ENCODE assay signal across 23 cellular contexts in genomic region chr10:34697366-34698247, GRCh38.
A peak's percentile ranks its signal among the peaks of the same experiment; 100 is the strongest.
DNase-seq lines count a peak whose midpoint lies in the region; ATAC-seq, FAIRE-seq and TF ChIP-seq lines count a peak whose summit lies in the region.
"Had no signal": no experiment of that assay in that cellular context is flagged by ENCODE, and none has a peak within 500 bp of the region (broad histone marks: within the 10 kb centered on the region; RNA-seq: fewer than 3 reads in every experiment).

No MANE protein-coding gene starts in this region.

- no peak for DNase-seq in H9
- no peak for DNase-seq in RWPE1 (ENCODE audit: low spot score)
- DNase-seq in keratinocyte (ENCODE audit: low read depth, low spot score), result no peak
- no peak for DNase-seq in osteocyte (ENCODE audit: extremely low spot score, unreplicated experiment)
- no peak for DNase-seq in 8988T
- no peak for DNase-seq in GOT3 (lab: John Stamatoyannopoulos, UW)
- no peak for DNase-seq in omental fat pad (ENCODE audit: low spot score)
- DNase-seq: activated B cell treated with CpG ODN at 0.5 μM for 24 hours; activated CD4-positive, alpha-beta memory T cell treated with anti-CD3 and anti-CD28 coated beads for 36 hours; activated naive CD8-positive, alpha-beta T cell treated with anti-CD3 and anti-CD28 coated beads for 36 hours; CD8-positive, alpha-beta memory T cell; DMS79 treated with DMSO at 0.1 percent for 48 hours; GM23248; head of caudate nucleus; IMR-90; NCI-H1417 treated with DMSO at 0.1 percent for 48 hours; NCI-H510A treated with DMSO at 0.1 percent for 48 hours had no signal

- CTCF ChIA-PET in RWPE1 (lab: Yijun Ruan, JAX), result no interaction called here

- H3K4me1 ChIP-seq in H9 (ENCODE audit: insufficient read depth, low read length), result 0 out of 2 replicates have a peak, but pooled peaks cover 2% of the 10 kb centered on the region
- peaks cover 66% of the 10 kb centered on the region for H3K4me1 ChIP-seq in keratinocyte (ENCODE audit: control insufficient read depth, extremely low read depth, insufficient read depth, low read length)

- H4K20me1 ChIP-seq in H9 (ENCODE audit: control insufficient read depth, insufficient read depth, insufficient read length) (no peaks in the 10 kb centered on the region), keratinocyte (ENCODE audit: control insufficient read depth, extremely low read depth, insufficient read depth, low read length) (no peaks in the 10 kb centered on the region)

- no peaks in the 10 kb centered on the region for H3K27me3 ChIP-seq in H9 (ENCODE audit: insufficient read depth, low read length)
- H3K27me3 ChIP-seq in keratinocyte (ENCODE audit: control insufficient read depth, extremely low read depth, insufficient read depth, low read length), result no peaks in the 10 kb centered on the region
- H3K27me3 ChIP-seq: thyroid gland had no signal

- H3K4me2 ChIP-seq in H9 (ENCODE audit: insufficient read depth, insufficient read length, low read length), result no peak overlapping the region
- peak overlapping the region; percentile 41 for H3K4me2 ChIP-seq in keratinocyte (ENCODE audit: control insufficient read depth, extremely low read depth, insufficient read depth, low read depth, low read length)

- H2AFZ ChIP-seq in H9 (ENCODE audit: low read length), result no peak overlapping the region
- no peak overlapping the region for H2AFZ ChIP-seq in keratinocyte (ENCODE audit: control insufficient read depth, low read length)
- H2AFZ ChIP-seq: GM23248 had no signal

- no peak overlapping the region for H3K23ac ChIP-seq in H9 (ENCODE audit: insufficient read length, low read depth, low read length)

- no peak overlapping the region for H3K14ac ChIP-seq in H9 (ENCODE audit: insufficient read depth, low read length)

- no peak overlapping the region for H3T11ph ChIP-seq in H9 (ENCODE audit: low read length)

- no peak overlapping the region for H2BK12ac ChIP-seq in H9 (ENCODE audit: insufficient read length, low read depth, low read length)

- no peak overlapping the region for H3K4ac ChIP-seq in H9 (ENCODE audit: low read depth, low read length)

- H4K5ac ChIP-seq in H9 (ENCODE audit: insufficient read length, low read depth, low read length), result no peak overlapping the region

- H3K9me3 ChIP-seq in H9 (ENCODE audit: control insufficient read depth, low read depth, low read length) (no peaks in the 10 kb centered on the region), keratinocyte (ENCODE audit: control insufficient read depth, low read depth, low read length) (no peaks in the 10 kb centered on the region)
- H3K9me3 ChIP-seq: thyroid gland had no signal

- H3K9ac ChIP-seq in H9 (ENCODE audit: extremely low read depth, insufficient read length, low read length) (no peak overlapping the region), keratinocyte (ENCODE audit: control insufficient read depth, extremely low read depth, insufficient read depth, low read length) (no peak overlapping the region)
- H3K9ac ChIP-seq: GM23248 had no signal

- no peak for TF ChIP-seq CTCF in H9 (conservative IDR thresholded peaks at IDR 0.05)
- TF ChIP-seq CTCF in RWPE1 (conservative IDR thresholded peaks at IDR 0.05; ENCODE audit: low read depth), result no peak
- no peak for TF ChIP-seq CTCF in keratinocyte (optimal IDR thresholded peaks at IDR 0.05 in 1 of 3, IDR thresholded peaks at IDR 0.05 in 1 of 3, conservative IDR thresholded peaks at IDR 0.05 in 1 of 3; ENCODE audit: extremely low read depth in 1 of 3, insufficient read depth in 2 of 3, low read length in 3 of 3)
- no peak for TF ChIP-seq CTCF in osteocyte (IDR thresholded peaks at IDR 0.05)
- TF ChIP-seq CTCF in omental fat pad (IDR thresholded peaks at IDR 0.05), result no peak

- no peak overlapping the region for H3K18ac ChIP-seq in H9 (ENCODE audit: insufficient read length, low read depth, low read length)

- peaks cover 2 to 5% of the 10 kb centered on the region in 2 experiments for H3K36me3 ChIP-seq in keratinocyte (ENCODE audit: control insufficient read depth in 2 of 2, extremely low read depth in 1 of 2, insufficient read depth in 2 of 2, low read length in 2 of 2)
- H3K36me3 ChIP-seq: thyroid gland had no signal

- H3K9me3 Mint-ChIP-seq in H9 (no peaks in the 10 kb centered on the region), osteocyte (ENCODE audit: unreplicated experiment) (peaks cover 3% of the 10 kb centered on the region)
- H3K9me3 Mint-ChIP-seq: activated B cell treated with CpG ODN at 0.5 μM for 24 hours; activated CD4-positive, alpha-beta memory T cell treated with anti-CD3 and anti-CD28 coated beads for 36 hours; activated naive CD8-positive, alpha-beta T cell treated with anti-CD3 and anti-CD28 coated beads for 36 hours; CD8-positive, alpha-beta memory T cell; stimulated activated naive CD8-positive, alpha-beta T cell treated with anti-CD3 and anti-CD28 coated beads, Interleukin-15, Interleukin-2, amounts not matched to agents 100 ng/mL and 50 ng/mL, for 24 hours had no signal

- FAIRE-seq in keratinocyte (lab: Jason Lieb, UNC), result no peak
- FAIRE-seq: colon, GM12878 had no signal

- H3K23me2 ChIP-seq in H9 (ENCODE audit: insufficient read length, low read depth, low read length, poor library complexity, severe bottlenecking), result no peaks in the 10 kb centered on the region

- H3K56ac ChIP-seq in H9 (ENCODE audit: insufficient read length, low read depth, low read length), result no peak overlapping the region

- peaks cover 9% of the 10 kb centered on the region for H3K79me1 ChIP-seq in H9 (ENCODE audit: insufficient read depth, low read depth, low read length, poor library complexity, severe bottlenecking)

- peaks cover 4 to 20% (median 13%) of the 10 kb centered on the region in 3 experiments; a peak in 6 of 7 replicates for H3K36me3 Mint-ChIP-seq in H9 (ENCODE audit: insufficient read depth in 1 of 3, low read depth in 3 of 3)
- H3K36me3 Mint-ChIP-seq in osteocyte (ENCODE audit: unreplicated experiment), result peaks cover 2% of the 10 kb centered on the region
- H3K36me3 Mint-ChIP-seq: activated CD4-positive, alpha-beta memory T cell treated with anti-CD3 and anti-CD28 coated beads for 36 hours; activated naive CD8-positive, alpha-beta T cell treated with anti-CD3 and anti-CD28 coated beads for 36 hours; CD8-positive, alpha-beta memory T cell had no signal

- H2BK20ac ChIP-seq in H9 (ENCODE audit: low read depth, low read length, poor library complexity, severe bottlenecking), result no peak overlapping the region

- H3K9me1 ChIP-seq in keratinocyte (ENCODE audit: control insufficient read depth, extremely low read depth, insufficient read depth, low read length), result no peaks in the 10 kb centered on the region

- dilution Hi-C loops in keratinocyte (cut with MboI; ENCODE audit: extremely low pct_ligation_motif_present, low sequenced_read_pairs), result no loop called here

- WGBS in H9 (ENCODE audit: extremely low coverage, insufficient read length, low lambda C conversion rate), result no CpG with 5 or more reads among the region's 5 CpGs

- H3K4me3 Mint-ChIP-seq in H9, result no peak overlapping the region
- H3K4me3 Mint-ChIP-seq in osteocyte (ENCODE audit: unreplicated experiment), result no peak overlapping the region
- H3K4me3 Mint-ChIP-seq: activated B cell treated with CpG ODN at 0.5 μM for 24 hours; activated CD4-positive, alpha-beta memory T cell treated with anti-CD3 and anti-CD28 coated beads for 36 hours; activated naive CD8-positive, alpha-beta T cell treated with anti-CD3 and anti-CD28 coated beads for 36 hours; brain; CD8-positive, alpha-beta memory T cell; stimulated activated naive CD8-positive, alpha-beta T cell treated with anti-CD3 and anti-CD28 coated beads, Interleukin-15, Interleukin-2, amounts not matched to agents 100 ng/mL and 50 ng/mL, for 24 hours had no signal

- H3K4me1 Mint-ChIP-seq in H9 (peaks cover 15 to 17% of the 10 kb centered on the region in 2 experiments), osteocyte (ENCODE audit: unreplicated experiment) (peaks cover 48% of the 10 kb centered on the region)
- H3K4me1 Mint-ChIP-seq: activated B cell treated with CpG ODN at 0.5 μM for 24 hours; CD8-positive, alpha-beta memory T cell had no signal

- no peak overlapping the region for H3K4me3 ChIP-seq in keratinocyte (ENCODE audit: control insufficient read depth in 2 of 3, extremely low read depth in 1 of 3, insufficient read depth in 2 of 3, low read depth in 1 of 3, low read length in 3 of 3)
- H3K4me3 ChIP-seq: GM12878, GM23248, thyroid gland had no signal

- no peak overlapping the region for H2BK120ac ChIP-seq in H9 (ENCODE audit: low read depth, low read length, poor library complexity, severe bottlenecking)

- H3K27me3 Mint-ChIP-seq in H9 (ENCODE audit: low read depth) (no peaks in the 10 kb centered on the region), osteocyte (ENCODE audit: unreplicated experiment) (no peaks in the 10 kb centered on the region)
- H3K27me3 Mint-ChIP-seq: activated B cell treated with CpG ODN at 0.5 μM for 24 hours; brain; stimulated activated naive CD8-positive, alpha-beta T cell treated with anti-CD3 and anti-CD28 coated beads, Interleukin-15, Interleukin-2, amounts not matched to agents 100 ng/mL and 50 ng/mL, for 24 hours had no signal

- ATAC-seq in omental fat pad (ENCODE audit: low FRiP score), result no peak

- POLR2A ChIA-PET in RWPE1 (lab: Yijun Ruan, JAX; ENCODE audit: low non-redundant PET), result no interaction called here

- H3K27ac Mint-ChIP-seq in H9 (peak overlapping the region; percentile 24 to 76 (median 44); a peak in 3 of 7 replicates), osteocyte (ENCODE audit: unreplicated experiment) (peak overlapping the region; percentile 31)
- H3K27ac Mint-ChIP-seq: activated B cell treated with CpG ODN at 0.5 μM for 24 hours; activated CD4-positive, alpha-beta memory T cell treated with anti-CD3 and anti-CD28 coated beads for 36 hours; activated naive CD8-positive, alpha-beta T cell treated with anti-CD3 and anti-CD28 coated beads for 36 hours; CD8-positive, alpha-beta memory T cell; stimulated activated naive CD8-positive, alpha-beta T cell treated with anti-CD3 and anti-CD28 coated beads, Interleukin-15, Interleukin-2, amounts not matched to agents 100 ng/mL and 50 ng/mL, for 24 hours had no signal

- H3K79me2 ChIP-seq in H9 (ENCODE audit: insufficient read depth, low read length) (peaks cover 7% of the 10 kb centered on the region; the same call in 1 of the 2 replicates), keratinocyte (ENCODE audit: control insufficient read depth, insufficient read depth, low read length) (peaks cover 49% of the 10 kb centered on the region)

- no peak overlapping the region for H2AK5ac ChIP-seq in H9 (ENCODE audit: insufficient read length, low read length)

- no peak overlapping the region for H4K8ac ChIP-seq in H9 (replicated peaks; ENCODE audit: insufficient read length, low read depth, low read length)

- H3K27ac ChIP-seq in H9 (ENCODE audit: insufficient read length, low read depth, low read length) (no peak overlapping the region), RWPE1 (peak overlapping the region; percentile 55; the same call in 1 of the 2 replicates), keratinocyte (ENCODE audit: control insufficient read depth, insufficient read depth, low read length) (peak overlapping the region; percentile 47)
- H3K27ac ChIP-seq: GM23248, HL-60, thyroid gland had no signal

- H2BK15ac ChIP-seq in H9 (ENCODE audit: low read depth, low read length), result no peak overlapping the region

- no peak overlapping the region for H4K91ac ChIP-seq in H9 (ENCODE audit: insufficient read length, low read depth, low read length)

- no peak overlapping the region for H2BK5ac ChIP-seq in H9 (ENCODE audit: insufficient read length, low read length)
